15 cellular contexts compared by ENCODE assay signal in the genomic region with DNA sequence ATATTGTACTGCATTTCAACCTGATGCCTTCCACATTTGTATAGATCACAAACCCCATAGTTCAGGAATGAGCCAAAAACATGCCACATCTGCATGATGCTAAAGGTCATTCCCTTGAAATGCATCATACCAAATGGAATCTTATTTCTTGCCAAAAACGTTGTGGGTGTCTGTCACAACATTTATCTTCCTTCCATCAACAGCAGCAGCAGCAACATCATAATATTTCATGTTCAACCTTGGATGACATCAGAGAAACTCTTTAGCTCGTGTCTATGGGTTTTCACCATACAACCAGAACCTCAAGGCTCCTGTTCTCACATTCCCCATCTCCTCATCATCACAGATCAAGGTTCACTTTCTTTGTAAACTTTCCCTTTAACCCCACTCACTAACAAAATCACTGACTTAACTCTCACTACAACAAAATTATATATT.
DNase-seq lines count a peak whose midpoint lies in the region; ATAC-seq, FAIRE-seq and TF ChIP-seq lines count a peak whose summit lies in the region.
"Had no signal": no experiment of that assay in that cellular context is flagged by ENCODE, and none has a peak within 500 bp of the region (broad histone marks: within the 10 kb centered on the region; RNA-seq: fewer than 3 reads in every experiment).

No MANE protein-coding gene starts in this region.

- H3K9me3 Mint-ChIP-seq in stimulated activated naive CD8-positive, alpha-beta T cell treated with anti-CD3 and anti-CD28 coated beads, Interleukin-15, amount 100 ng/mL, for 72 hours, result peaks cover 11 to 19% of the 10 kb centered on the region in 2 donors

- no peak for TF ChIP-seq EP300 in stomach (IDR thresholded peaks at IDR 0.05)

- no peaks in the 10 kb centered on the region for H3K9me3 ChIP-seq in stomach

- peak; percentile 86 for FAIRE-seq in H54 (lab: Jason Lieb, UNC)
- FAIRE-seq: endothelial cell of umbilical vein had no signal

- no peak overlapping the region for H3K27ac ChIP-seq in stomach

- intact Hi-C loops in stomach (cut with DNase I; ENCODE audit: low total_unique reads), result no loop called here

- TF ChIP-seq POLR2A in H54 (IDR thresholded peaks at IDR 0.05; ENCODE audit: low read depth, low read length) (no peak), stomach (IDR thresholded peaks at IDR 0.05) (no peak)

- H3K4me3 Mint-ChIP-seq in stimulated activated naive CD8-positive, alpha-beta T cell treated with anti-CD3 and anti-CD28 coated beads, Interleukin-15, amount 100 ng/mL, for 72 hours, result no peak overlapping the region
- H3K4me3 Mint-ChIP-seq: activated CD8-positive, alpha-beta T cell treated with anti-CD3 and anti-CD28 coated beads for 36 hours had no signal

- no peaks in the 10 kb centered on the region for H3K4me1 ChIP-seq in stomach

- no peak for TF ChIP-seq CTCF in stomach (IDR thresholded peaks at IDR 0.05)

- DNase-seq in H54 (ENCODE audit: insufficient read length, low spot score) (peak; percentile 1), T1000 (lab: John Stamatoyannopoulos, UW) (peak; percentile 10), fibroblast of the conjunctiva (ENCODE audit: low read depth) (peak; percentile 62), NCI-H774 (lab: John Stamatoyannopoulos, UW) (no peak), stomach (no peak)
- no peak for DNase-seq in stimulated activated naive CD8-positive, alpha-beta T cell treated with anti-CD3 and anti-CD28 coated beads, Interleukin-15, amount 100 ng/mL, for 72 hours
- DNase-seq: activated CD8-positive, alpha-beta T cell treated with anti-CD3 and anti-CD28 coated beads for 36 hours; central memory CD4-positive, alpha-beta T cell; Kasumi-1; NCI-H2029 treated with DMSO at 0.1 percent for 48 hours; NCI-H82; SIG-M5 had no signal

- no peak overlapping the region for H3K4me3 ChIP-seq in stomach
- H3K4me3 ChIP-seq: smooth muscle cell had no signal

- H3K36me3 ChIP-seq in stomach, result no peaks in the 10 kb centered on the region

- H3K27me3 Mint-ChIP-seq in stimulated activated naive CD8-positive, alpha-beta T cell treated with anti-CD3 and anti-CD28 coated beads, Interleukin-15, amount 100 ng/mL, for 72 hours, result no peaks in the 10 kb centered on the region

- H3K4me1 Mint-ChIP-seq in stimulated activated naive CD8-positive, alpha-beta T cell treated with anti-CD3 and anti-CD28 coated beads, Interleukin-15, amount 100 ng/mL, for 72 hours, result no peaks in the 10 kb centered on the region

- H3K27ac Mint-ChIP-seq in stimulated activated naive CD8-positive, alpha-beta T cell treated with anti-CD3 and anti-CD28 coated beads, Interleukin-15, amount 100 ng/mL, for 72 hours, result no peak overlapping the region
- H3K27ac Mint-ChIP-seq: activated CD8-positive, alpha-beta T cell treated with anti-CD3 and anti-CD28 coated beads for 36 hours had no signal

- ATAC-seq in GM19397 (IDR thresholded peaks at IDR 0.05; ENCODE audit: unreplicated experiment), result no peak
- no peak for ATAC-seq in stimulated activated naive CD8-positive, alpha-beta T cell treated with anti-CD3 and anti-CD28 coated beads, Interleukin-15, amount 100 ng/mL, for 72 hours
- ATAC-seq: activated CD8-positive, alpha-beta T cell treated with anti-CD3 and anti-CD28 coated beads for 36 hours had no signal

- 31 to 52% (median 41%) methylated on average over 2 of the region's 2 CpGs for WGBS in stomach, 5 donors

- H3K27me3 ChIP-seq in stomach, result no peaks in the 10 kb centered on the region

Comparison
In these comparisons a context has a peak if more than half of its experiments do, and no peak if none do; other contexts are left out.
1. DNase-seq: peak in H54 (single experiment), T1000 (single experiment) and fibroblast of the conjunctiva (single experiment); none in NCI-H774 (single experiment), stimulated activated naive CD8-positive, alpha-beta T cell treated with anti-CD3 and anti-CD28 coated beads, Interleukin-15, amount 100 ng/mL, for 72 hours (0 of 2) and stomach (single experiment).